ENCODE assay signal across 1 cellular context in the genomic region with DNA sequence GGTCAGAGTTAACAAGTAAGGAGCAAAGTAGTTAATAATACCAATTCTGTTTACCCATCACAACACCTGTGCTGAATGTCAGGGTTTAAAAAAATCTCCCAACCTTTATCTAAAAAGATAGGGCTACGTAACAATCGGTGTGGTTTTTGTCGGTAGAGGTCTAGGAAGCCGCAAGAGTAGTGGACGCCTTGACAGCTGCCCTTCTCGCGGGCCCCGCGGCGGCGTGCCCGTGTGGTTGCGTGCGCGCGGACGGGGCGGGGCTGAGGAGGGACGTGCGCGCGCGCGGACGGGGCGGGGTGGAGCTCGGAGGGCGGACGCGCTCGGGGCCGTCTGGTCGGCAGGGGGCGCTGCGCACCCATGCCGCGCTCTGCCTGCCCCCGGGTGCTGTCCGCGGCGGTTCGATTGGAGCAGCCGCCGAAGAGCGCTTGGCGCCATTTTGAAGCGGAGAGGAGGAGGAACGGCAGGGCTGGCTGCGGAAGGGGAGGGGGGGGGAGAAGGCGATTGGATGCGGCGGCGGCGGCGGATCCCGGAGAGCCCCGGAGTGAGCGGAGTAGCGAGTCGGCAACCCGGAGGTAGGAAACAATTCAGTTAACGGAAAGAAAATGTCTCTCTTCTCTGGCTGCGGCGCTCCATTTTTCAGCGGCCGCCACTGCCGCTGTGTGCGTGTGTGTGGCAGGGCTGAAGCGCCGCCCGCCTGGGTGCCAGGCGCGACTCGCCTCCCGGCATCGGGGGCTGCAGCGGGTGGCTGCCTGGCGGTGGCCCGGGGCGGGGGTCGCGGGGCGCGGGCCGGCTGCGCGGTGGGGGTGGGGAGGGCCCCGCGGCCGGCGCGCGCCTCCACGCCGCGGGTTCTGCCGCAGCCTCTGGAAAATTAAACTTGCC.
TF ChIP-seq lines count a peak whose summit lies in the region.

A gene with protein sequence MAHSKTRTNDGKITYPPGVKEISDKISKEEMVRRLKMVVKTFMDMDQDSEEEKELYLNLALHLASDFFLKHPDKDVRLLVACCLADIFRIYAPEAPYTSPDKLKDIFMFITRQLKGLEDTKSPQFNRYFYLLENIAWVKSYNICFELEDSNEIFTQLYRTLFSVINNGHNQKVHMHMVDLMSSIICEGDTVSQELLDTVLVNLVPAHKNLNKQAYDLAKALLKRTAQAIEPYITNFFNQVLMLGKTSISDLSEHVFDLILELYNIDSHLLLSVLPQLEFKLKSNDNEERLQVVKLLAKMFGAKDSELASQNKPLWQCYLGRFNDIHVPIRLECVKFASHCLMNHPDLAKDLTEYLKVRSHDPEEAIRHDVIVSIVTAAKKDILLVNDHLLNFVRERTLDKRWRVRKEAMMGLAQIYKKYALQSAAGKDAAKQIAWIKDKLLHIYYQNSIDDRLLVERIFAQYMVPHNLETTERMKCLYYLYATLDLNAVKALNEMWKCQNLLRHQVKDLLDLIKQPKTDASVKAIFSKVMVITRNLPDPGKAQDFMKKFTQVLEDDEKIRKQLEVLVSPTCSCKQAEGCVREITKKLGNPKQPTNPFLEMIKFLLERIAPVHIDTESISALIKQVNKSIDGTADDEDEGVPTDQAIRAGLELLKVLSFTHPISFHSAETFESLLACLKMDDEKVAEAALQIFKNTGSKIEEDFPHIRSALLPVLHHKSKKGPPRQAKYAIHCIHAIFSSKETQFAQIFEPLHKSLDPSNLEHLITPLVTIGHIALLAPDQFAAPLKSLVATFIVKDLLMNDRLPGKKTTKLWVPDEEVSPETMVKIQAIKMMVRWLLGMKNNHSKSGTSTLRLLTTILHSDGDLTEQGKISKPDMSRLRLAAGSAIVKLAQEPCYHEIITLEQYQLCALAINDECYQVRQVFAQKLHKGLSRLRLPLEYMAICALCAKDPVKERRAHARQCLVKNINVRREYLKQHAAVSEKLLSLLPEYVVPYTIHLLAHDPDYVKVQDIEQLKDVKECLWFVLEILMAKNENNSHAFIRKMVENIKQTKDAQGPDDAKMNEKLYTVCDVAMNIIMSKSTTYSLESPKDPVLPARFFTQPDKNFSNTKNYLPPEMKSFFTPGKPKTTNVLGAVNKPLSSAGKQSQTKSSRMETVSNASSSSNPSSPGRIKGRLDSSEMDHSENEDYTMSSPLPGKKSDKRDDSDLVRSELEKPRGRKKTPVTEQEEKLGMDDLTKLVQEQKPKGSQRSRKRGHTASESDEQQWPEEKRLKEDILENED (N-terminal part only) (plus strand): TSS at position 431 of the 879 bp plus-strand sequence. CDS start 62,321 bp downstream, outside the sequence.

TF ChIP-seq in K562, 482 proteins besides CTCF, POLR2A, EP300 and RAD21 (continued from another document):
- TF ChIP-seq, protein P1, sequence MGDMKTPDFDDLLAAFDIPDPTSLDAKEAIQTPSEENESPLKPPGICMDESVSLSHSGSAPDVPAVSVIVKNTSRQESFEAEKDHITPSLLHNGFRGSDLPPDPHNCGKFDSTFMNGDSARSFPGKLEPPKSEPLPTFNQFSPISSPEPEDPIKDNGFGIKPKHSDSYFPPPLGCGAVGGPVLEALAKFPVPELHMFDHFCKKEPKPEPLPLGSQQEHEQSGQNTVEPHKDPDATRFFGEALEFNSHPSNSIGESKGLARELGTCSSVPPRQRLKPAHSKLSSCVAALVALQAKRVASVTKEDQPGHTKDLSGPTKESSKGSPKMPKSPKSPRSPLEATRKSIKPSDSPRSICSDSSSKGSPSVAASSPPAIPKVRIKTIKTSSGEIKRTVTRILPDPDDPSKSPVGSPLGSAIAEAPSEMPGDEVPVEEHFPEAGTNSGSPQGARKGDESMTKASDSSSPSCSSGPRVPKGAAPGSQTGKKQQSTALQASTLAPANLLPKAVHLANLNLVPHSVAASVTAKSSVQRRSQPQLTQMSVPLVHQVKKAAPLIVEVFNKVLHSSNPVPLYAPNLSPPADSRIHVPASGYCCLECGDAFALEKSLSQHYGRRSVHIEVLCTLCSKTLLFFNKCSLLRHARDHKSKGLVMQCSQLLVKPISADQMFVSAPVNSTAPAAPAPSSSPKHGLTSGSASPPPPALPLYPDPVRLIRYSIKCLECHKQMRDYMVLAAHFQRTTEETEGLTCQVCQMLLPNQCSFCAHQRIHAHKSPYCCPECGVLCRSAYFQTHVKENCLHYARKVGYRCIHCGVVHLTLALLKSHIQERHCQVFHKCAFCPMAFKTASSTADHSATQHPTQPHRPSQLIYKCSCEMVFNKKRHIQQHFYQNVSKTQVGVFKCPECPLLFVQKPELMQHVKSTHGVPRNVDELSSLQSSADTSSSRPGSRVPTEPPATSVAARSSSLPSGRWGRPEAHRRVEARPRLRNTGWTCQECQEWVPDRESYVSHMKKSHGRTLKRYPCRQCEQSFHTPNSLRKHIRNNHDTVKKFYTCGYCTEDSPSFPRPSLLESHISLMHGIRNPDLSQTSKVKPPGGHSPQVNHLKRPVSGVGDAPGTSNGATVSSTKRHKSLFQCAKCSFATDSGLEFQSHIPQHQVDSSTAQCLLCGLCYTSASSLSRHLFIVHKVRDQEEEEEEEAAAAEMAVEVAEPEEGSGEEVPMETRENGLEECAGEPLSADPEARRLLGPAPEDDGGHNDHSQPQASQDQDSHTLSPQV (IDR thresholded peaks at IDR 0.05): 0 out of 2 replicates have a peak, but pooled peaks have one; percentile 25
- TF ChIP-seq, protein P2, sequence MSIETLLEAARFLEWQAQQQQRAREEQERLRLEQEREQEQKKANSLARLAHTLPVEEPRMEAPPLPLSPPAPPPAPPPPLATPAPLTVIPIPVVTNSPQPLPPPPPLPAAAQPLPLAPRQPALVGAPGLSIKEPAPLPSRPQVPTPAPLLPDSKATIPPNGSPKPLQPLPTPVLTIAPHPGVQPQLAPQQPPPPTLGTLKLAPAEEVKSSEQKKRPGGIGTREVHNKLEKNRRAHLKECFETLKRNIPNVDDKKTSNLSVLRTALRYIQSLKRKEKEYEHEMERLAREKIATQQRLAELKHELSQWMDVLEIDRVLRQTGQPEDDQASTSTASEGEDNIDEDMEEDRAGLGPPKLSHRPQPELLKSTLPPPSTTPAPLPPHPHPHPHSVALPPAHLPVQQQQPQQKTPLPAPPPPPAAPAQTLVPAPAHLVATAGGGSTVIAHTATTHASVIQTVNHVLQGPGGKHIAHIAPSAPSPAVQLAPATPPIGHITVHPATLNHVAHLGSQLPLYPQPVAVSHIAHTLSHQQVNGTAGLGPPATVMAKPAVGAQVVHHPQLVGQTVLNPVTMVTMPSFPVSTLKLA (conservative IDR thresholded peaks at IDR 0.05): peak in 1 of 2 experiments; percentile 38; a peak in 1 of 4 replicates
- no peak for TF ChIP-seq ILK (tag; IDR thresholded peaks at IDR 0.05; ENCODE audit: borderline replicate concordance, low read depth)
- peak; percentile 82 for TF ChIP-seq HNRNPLL (IDR thresholded peaks at IDR 0.05; ENCODE audit: low read depth, low read length, poor library complexity, severe bottlenecking)
- peak; percentile 65 for TF ChIP-seq MEIS2 (IDR thresholded peaks at IDR 0.05; ENCODE audit: partially characterized antibody)
- TF ChIP-seq, protein P3, sequence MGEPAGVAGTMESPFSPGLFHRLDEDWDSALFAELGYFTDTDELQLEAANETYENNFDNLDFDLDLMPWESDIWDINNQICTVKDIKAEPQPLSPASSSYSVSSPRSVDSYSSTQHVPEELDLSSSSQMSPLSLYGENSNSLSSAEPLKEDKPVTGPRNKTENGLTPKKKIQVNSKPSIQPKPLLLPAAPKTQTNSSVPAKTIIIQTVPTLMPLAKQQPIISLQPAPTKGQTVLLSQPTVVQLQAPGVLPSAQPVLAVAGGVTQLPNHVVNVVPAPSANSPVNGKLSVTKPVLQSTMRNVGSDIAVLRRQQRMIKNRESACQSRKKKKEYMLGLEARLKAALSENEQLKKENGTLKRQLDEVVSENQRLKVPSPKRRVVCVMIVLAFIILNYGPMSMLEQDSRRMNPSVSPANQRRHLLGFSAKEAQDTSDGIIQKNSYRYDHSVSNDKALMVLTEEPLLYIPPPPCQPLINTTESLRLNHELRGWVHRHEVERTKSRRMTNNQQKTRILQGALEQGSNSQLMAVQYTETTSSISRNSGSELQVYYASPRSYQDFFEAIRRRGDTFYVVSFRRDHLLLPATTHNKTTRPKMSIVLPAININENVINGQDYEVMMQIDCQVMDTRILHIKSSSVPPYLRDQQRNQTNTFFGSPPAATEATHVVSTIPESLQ (CRISPR knock-in tag; IDR thresholded peaks at IDR 0.05): no peak
- TF ChIP-seq DMBX1 (CRISPR knock-in tag; IDR thresholded peaks at IDR 0.05; ENCODE audit: borderline replicate concordance): 0 out of 2 replicates have a peak, but pooled peaks have one; percentile 22
- peak; percentile 53; the same call in 1 of the 2 replicates for TF ChIP-seq MAX (CRISPR knock-in tag; IDR thresholded peaks at IDR 0.05)
- TF ChIP-seq TFAP4 (CRISPR knock-in tag; IDR thresholded peaks at IDR 0.05; ENCODE audit: borderline replicate concordance): peak; percentile 44; the same call in 1 of the 2 replicates
- TF ChIP-seq SUPT5H (IDR thresholded peaks at IDR 0.05): peak; percentile 70
- TF ChIP-seq RCOR1 (IDR thresholded peaks at IDR 0.05; ENCODE audit: borderline replicate concordance in 1 of 2, low read depth in 2 of 2, low read length in 2 of 2): no peak
- peak; percentile 77 for TF ChIP-seq CXXC5 (CRISPR knock-in tag; IDR thresholded peaks at IDR 0.05)
- TF ChIP-seq SPI1 (IDR thresholded peaks at IDR 0.05; ENCODE audit: borderline replicate concordance, low read depth, low read length): no peak
- no peak for TF ChIP-seq NFYB (IDR thresholded peaks at IDR 0.05; ENCODE audit: extremely low read depth, insufficient read length)
- TF ChIP-seq ZNF740 (CRISPR knock-in tag; IDR thresholded peaks at IDR 0.05): peak; percentile 90
- TF ChIP-seq ZNF740 (tag; IDR thresholded peaks at IDR 0.05): peak in 1 of 2 experiments; percentile 72; a peak in 2 of 4 replicates
- no peak for TF ChIP-seq GTF2A2 (tag; IDR thresholded peaks at IDR 0.05)
- 0 out of 2 replicates have a peak, but pooled peaks have one; percentile 57 for TF ChIP-seq PREB (CRISPR knock-in tag; IDR thresholded peaks at IDR 0.05)
- no peak for TF ChIP-seq NFIX (CRISPR knock-in tag; IDR thresholded peaks at IDR 0.05; ENCODE audit: low read depth)
- TF ChIP-seq, protein P4, sequence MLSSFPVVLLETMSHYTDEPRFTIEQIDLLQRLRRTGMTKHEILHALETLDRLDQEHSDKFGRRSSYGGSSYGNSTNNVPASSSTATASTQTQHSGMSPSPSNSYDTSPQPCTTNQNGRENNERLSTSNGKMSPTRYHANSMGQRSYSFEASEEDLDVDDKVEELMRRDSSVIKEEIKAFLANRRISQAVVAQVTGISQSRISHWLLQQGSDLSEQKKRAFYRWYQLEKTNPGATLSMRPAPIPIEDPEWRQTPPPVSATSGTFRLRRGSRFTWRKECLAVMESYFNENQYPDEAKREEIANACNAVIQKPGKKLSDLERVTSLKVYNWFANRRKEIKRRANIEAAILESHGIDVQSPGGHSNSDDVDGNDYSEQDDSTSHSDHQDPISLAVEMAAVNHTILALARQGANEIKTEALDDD (IDR thresholded peaks at IDR 0.05): peak; percentile 59; the same call in 1 of the 2 replicates
- no peak for TF ChIP-seq HINFP (tag; conservative IDR thresholded peaks at IDR 0.05; ENCODE audit: low read depth)
- TF ChIP-seq TBP (optimal IDR thresholded peaks at IDR 0.05; ENCODE audit: low read depth, low read length): peak; percentile 82
- peak; percentile 26 for TF ChIP-seq SMAD1 (IDR thresholded peaks at IDR 0.05; ENCODE audit: low read depth, low read length, partially characterized antibody)
- peak; percentile 62 for TF ChIP-seq SOX6 (IDR thresholded peaks at IDR 0.05)
- no peak for TF ChIP-seq ZNF3 (CRISPR knock-in tag; IDR thresholded peaks at IDR 0.05)
- peak; percentile 67 to 94 (median 93) for TF ChIP-seq YY1 (IDR thresholded peaks at IDR 0.05; ENCODE audit: borderline replicate concordance in 1 of 3, control insufficient read depth in 1 of 3, extremely low read depth in 1 of 3, insufficient read depth in 3 of 3, insufficient read length in 1 of 3, insufficient replicate concordance in 2 of 3, low read depth in 1 of 3, low read length in 2 of 3)
- TF ChIP-seq ZBTB26 (CRISPR knock-in tag; IDR thresholded peaks at IDR 0.05): no peak
- TF ChIP-seq RBFOX2 (IDR thresholded peaks at IDR 0.05; ENCODE audit: low read depth, low read length): peak; percentile 81
